ENCODE assay signal across 29 cellular contexts in the genomic region with DNA sequence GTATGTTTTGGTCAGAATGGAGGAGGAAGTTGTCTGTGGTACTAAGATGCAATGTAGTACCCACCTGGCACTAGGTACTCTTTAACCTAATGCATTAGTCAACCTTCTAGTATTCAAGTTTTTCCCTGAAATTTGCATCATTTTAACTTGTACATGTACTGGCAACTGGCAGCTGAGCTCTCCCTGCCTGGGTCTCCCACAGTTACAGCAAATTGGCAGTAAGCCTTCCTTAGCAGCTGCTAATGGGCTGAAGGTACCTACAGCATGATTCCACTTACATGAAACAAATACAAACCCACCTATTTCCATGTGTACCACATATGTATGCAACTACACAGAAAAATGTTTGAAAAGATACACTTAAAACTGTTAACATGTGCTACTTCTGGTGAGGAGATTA. TPM values are rescaled to one million over a fixed set of nuclear protein-coding genes. Genes with fewer than 3 reads are reported as not detected.
A peak's percentile ranks its signal among the peaks of the same experiment; 100 is the strongest.
DNase-seq lines count a peak whose midpoint lies in the region; ATAC-seq and TF ChIP-seq lines count a peak whose summit lies in the region.
"Had no signal": no experiment of that assay in that cellular context is flagged by ENCODE, and none has a peak within 500 bp of the region (broad histone marks: within the 10 kb centered on the region; RNA-seq: fewer than 3 reads in every experiment).

No MANE protein-coding gene starts in this region.

- CTCF ChIA-PET in HCT116 (lab: Charles Lee) (no interaction called here), WTC11 (lab: Charles Lee) (no interaction called here)

- no peak overlapping the region; the same call in 1 of the 2 replicates for H3K4me2 ChIP-seq in HCT116 (ENCODE audit: low read length)

- H3K79me2 ChIP-seq in HCT116 (ENCODE audit: insufficient read depth, low read length), result no peaks in the 10 kb centered on the region

- 0 out of 2 replicates have a peak, but pooled peaks cover 2% of the 10 kb centered on the region for H3K4me1 Mint-ChIP-seq in WTC11
- H3K4me1 Mint-ChIP-seq: endodermal cell, neural crest cell had no signal

- TF ChIP-seq CTCF in HCT116 (IDR thresholded peaks at IDR 0.05 in 2 of 3, conservative IDR thresholded peaks at IDR 0.05 in 1 of 3; ENCODE audit: borderline replicate concordance in 1 of 3, insufficient read depth in 1 of 3, low read depth in 2 of 3, low read length in 2 of 3) (no peak), astrocyte of the spinal cord (IDR thresholded peaks at IDR 0.05; ENCODE audit: low read depth, low read length) (no peak), colonic mucosa (IDR thresholded peaks at IDR 0.05) (no peak), WTC11 (IDR thresholded peaks at IDR 0.05) (no peak)

- in situ Hi-C loops in astrocyte of the spinal cord (cut with HindIII; ENCODE audit: low sequenced_read_pairs), result no loop called here

- no TSS peak for BruUV-seq in HCT116 (replicated peaks; lab: Mats Ljungman, UMichigan)

- H3K27me3 ChIP-seq in HCT116 (ENCODE audit: insufficient read depth, low read length), result no peaks in the 10 kb centered on the region
- no peaks in the 10 kb centered on the region for H3K27me3 ChIP-seq in colonic mucosa
- H3K27me3 ChIP-seq: cardiac muscle cell, esophagus squamous epithelium, sigmoid colon, vagina had no signal

- no peaks in the 10 kb centered on the region; the same call in 1 of the 2 replicates for H3K27me3 Mint-ChIP-seq in WTC11 (ENCODE audit: low read depth)
- H3K27me3 Mint-ChIP-seq: activated CD4-positive, alpha-beta T cell treated with anti-CD3 and anti-CD28 coated beads, Interleukin-2, amount 10 ng/mL, durations not matched to agents 24 days and 14 days; activated CD8-positive, alpha-beta memory T cell treated with anti-CD3 and anti-CD28 coated beads, Interleukin-2, amount 10 ng/mL, durations not matched to agents 7 days and 5 days had no signal

- H3K36me3 Mint-ChIP-seq in WTC11, result no peaks in the 10 kb centered on the region
- H3K36me3 Mint-ChIP-seq: activated CD8-positive, alpha-beta memory T cell treated with anti-CD3 and anti-CD28 coated beads, Interleukin-2, amount 10 ng/mL, durations not matched to agents 7 days and 5 days had no signal

- H3K27ac Mint-ChIP-seq in WTC11, result no peak overlapping the region
- H3K27ac Mint-ChIP-seq: activated CD4-positive, alpha-beta T cell treated with anti-CD3 and anti-CD28 coated beads, Interleukin-2, amount 10 ng/mL, durations not matched to agents 24 days and 14 days; activated CD8-positive, alpha-beta memory T cell treated with anti-CD3 and anti-CD28 coated beads, Interleukin-2, amount 10 ng/mL, durations not matched to agents 7 days and 5 days; endodermal cell; T-helper 17 cell had no signal

- no peak for TF ChIP-seq POLR2A in HCT116 (IDR thresholded peaks at IDR 0.05; ENCODE audit: borderline replicate concordance, extremely low read depth, insufficient read depth, insufficient read length)

- ATAC-seq in HCT116 (no peak), WTC11 (no peak), Right ventricle myocardium superior (ENCODE audit: poor library complexity) (no peak)
- ATAC-seq: activated CD8-positive, alpha-beta memory T cell treated with anti-CD3 and anti-CD28 coated beads, Interleukin-2, amount 10 ng/mL, durations not matched to agents 7 days and 5 days; K562; left colon; T-helper 17 cell had no signal

- RAD21 ChIA-PET in HCT116 (lab: Charles Lee; ENCODE audit: low non-redundant PET in 1 of 2, low total read pairs in 2 of 2, uncharacterized antibody in 2 of 2, unreplicated experiment in 2 of 2), result no interaction called here

- no peak for TF ChIP-seq RAD21 in HCT116 (IDR thresholded peaks at IDR 0.05; ENCODE audit: low read depth)

- no peak overlapping the region for H3K9ac ChIP-seq in HCT116 (ENCODE audit: low read length)
- H3K9ac ChIP-seq in colonic mucosa (ENCODE audit: low read depth in 2 of 2, low read length in 2 of 2), result no peak overlapping the region

- no peak overlapping the region for H3K4me3 Mint-ChIP-seq in WTC11
- H3K4me3 Mint-ChIP-seq: activated CD4-positive, alpha-beta T cell treated with anti-CD3 and anti-CD28 coated beads, Interleukin-2, amount 10 ng/mL, durations not matched to agents 24 days and 14 days; activated CD8-positive, alpha-beta memory T cell treated with anti-CD3 and anti-CD28 coated beads, Interleukin-2, amount 10 ng/mL, durations not matched to agents 7 days and 5 days; endodermal cell; neural crest cell; T-helper 17 cell had no signal

- H4K20me1 ChIP-seq in HCT116 (ENCODE audit: insufficient read depth), result no peaks in the 10 kb centered on the region

- no peaks in the 10 kb centered on the region for H3K9me3 Mint-ChIP-seq in WTC11
- H3K9me3 Mint-ChIP-seq: activated CD4-positive, alpha-beta T cell treated with anti-CD3 and anti-CD28 coated beads, Interleukin-2, amount 10 ng/mL, durations not matched to agents 24 days and 14 days; endodermal cell; neural crest cell had no signal

- H3K36me3 ChIP-seq in HCT116 (ENCODE audit: control insufficient read depth in 1 of 2, insufficient read depth in 2 of 2, low read length in 2 of 2) (no peaks in the 10 kb centered on the region), colonic mucosa (no peaks in the 10 kb centered on the region)
- H3K36me3 ChIP-seq: cardiac muscle cell, esophagus squamous epithelium, sigmoid colon, vagina had no signal

- H2AFZ ChIP-seq in HCT116 (ENCODE audit: low read depth, low read length, poor library complexity, severe bottlenecking), result peak overlapping the region; percentile 23

- no peak for DNase-seq in HCT116 (ENCODE audit: low read depth, low spot score)
- peak; percentile 18 to 66 for DNase-seq in NCI-H526 (lab: John Stamatoyannopoulos, UW)
- DNase-seq in astrocyte of the spinal cord (ENCODE audit: low read depth, low spot score), result peak; percentile 53
- peak; percentile 62 for DNase-seq in myocyte (ENCODE audit: low read depth)
- no peak for DNase-seq in NCI-H2227 treated with DMSO at 0.1 percent for 48 hours (lab: John Stamatoyannopoulos, UW)
- DNase-seq in colonic mucosa, result no peak
- DNase-seq in WTC11 (ENCODE audit: low spot score), result no peak
- DNase-seq in Right ventricle myocardium superior, result no peak
- DNase-seq: activated CD4-positive, alpha-beta T cell treated with anti-CD3 and anti-CD28 coated beads, Interleukin-2, amount 10 ng/mL, durations not matched to agents 24 days and 14 days; activated CD8-positive, alpha-beta memory T cell treated with anti-CD3 and anti-CD28 coated beads, Interleukin-2, amount 10 ng/mL, durations not matched to agents 7 days and 5 days; activated naive CD4-positive, alpha-beta T cell; activated T-cell treated with anti-CD3 and anti-CD28 coated beads, Interleukin-2, amount 50 U/mL, for 48 hours; Caco-2; cortex of kidney; endodermal cell; esophagus squamous epithelium; left colon; MM.1S; NCI-H1417 treated with DMSO at 0.1 percent for 48 hours; sigmoid colon; stimulated activated CD4-positive, alpha-beta T cell treated with anti-CD3 and anti-CD28 coated beads, Interleukin-15, amount 100 ng/mL, for 24 hours; stimulated activated naive CD4-positive, alpha-beta T cell treated with Interleukin-2 at 50 U/mL for 16 hours; T-helper 17 cell had no signal

- H3K9me3 ChIP-seq in HCT116 (ENCODE audit: control insufficient read depth in 1 of 2, insufficient read depth in 1 of 2, low read depth in 1 of 2, low read length in 2 of 2) (no peaks in the 10 kb centered on the region), colonic mucosa (no peaks in the 10 kb centered on the region)
- H3K9me3 ChIP-seq: Caco-2, esophagus squamous epithelium, sigmoid colon, vagina had no signal

- no peaks in the 10 kb centered on the region for H3K9me2 ChIP-seq in HCT116 (ENCODE audit: insufficient read depth)

- POLR2A ChIA-PET in HCT116 (lab: Charles Lee), result no interaction called here
- POLR2A ChIA-PET in WTC11 (lab: Charles Lee), result no interaction called here

- H3K4me1 ChIP-seq in HCT116 (ENCODE audit: control insufficient read depth in 1 of 2, insufficient read depth in 2 of 2, low read length in 2 of 2) (peaks cover 3 to 14% of the 10 kb centered on the region in 2 experiments; a peak in 2 of 4 replicates), colonic mucosa (no peaks in the 10 kb centered on the region)
- H3K4me1 ChIP-seq: Caco-2, sigmoid colon, vagina had no signal

- H3K27ac ChIP-seq in HCT116 (ENCODE audit: low read depth, low read length), result no peak overlapping the region
- no peak overlapping the region for H3K27ac ChIP-seq in colonic mucosa
- H3K27ac ChIP-seq: cardiac muscle cell, esophagus squamous epithelium, RWPE1, sigmoid colon, SK-N-MC, vagina had no signal

- H3K4me3 ChIP-seq in HCT116 (replicated peaks in 1 of 2; ENCODE audit: low read depth in 1 of 2, low read length in 2 of 2) (no peak overlapping the region), astrocyte of the spinal cord (ENCODE audit: low read depth, low read length) (no peak overlapping the region), colonic mucosa (no peak overlapping the region)
- H3K4me3 ChIP-seq: cardiac muscle cell, esophagus squamous epithelium, K562, sigmoid colon, SK-N-MC, vagina had no signal

- intact Hi-C loops in HCT116 (cut with micrococcal nuclease), result no loop called here
- intact Hi-C loops in colonic mucosa (cut with DNase I), result no loop called here
- intact Hi-C loops in Right ventricle myocardium superior (cut with DNase I), result no loop called here

TF ChIP-seq in HCT116, 20 proteins besides CTCF, POLR2A, EP300 and RAD21:
- TF ChIP-seq ELF1 (IDR thresholded peaks at IDR 0.05; ENCODE audit: borderline replicate concordance, low read depth) (no peak), TCF7L2 (IDR thresholded peaks at IDR 0.05; ENCODE audit: borderline replicate concordance, extremely low read depth, insufficient read depth, insufficient read length) (no peak), SIN3A (IDR thresholded peaks at IDR 0.05; ENCODE audit: low read depth) (no peak), MAX (IDR thresholded peaks at IDR 0.05) (no peak)
TF ChIP-seq in HCT116: peak in this region for 0.

TF ChIP-seq in WTC11, 78 proteins besides CTCF, POLR2A, EP300 and RAD21 (continues in another document):
- TF ChIP-seq ZSCAN18 (CRISPR knock-in tag; IDR thresholded peaks at IDR 0.05), result no peak
- no peak for TF ChIP-seq ZNF232 (CRISPR knock-in tag; IDR thresholded peaks at IDR 0.05)

RNA-seq across cellular contexts. Expression of gene KLHL2, which starts 8.1 kb away (rescaled TPM):
- 24.6 TPM for total RNA-seq in HCT116 (2021; ENCODE audit: unreplicated experiment)
- polyA plus RNA-seq in HCT116 (2012), result 21.4 and 27.8 TPM in 2 replicates
- total RNA-seq in myocyte, result 31.4 and 33.2 TPM in 2 replicates
- polyA plus RNA-seq in myocyte (2012), result 17.2 TPM
- total RNA-seq in colonic mucosa, result 10 to 100 TPM in 1 of 2 donors, 1 to 10 TPM in 1; 8.6 to 11.1 TPM
- 9.8 to 12.4 TPM (median 10.8 TPM) in 3 replicates for total RNA-seq in WTC11 (2021)
- 7.3 TPM for total RNA-seq in Right ventricle myocardium superior

Comparison
In these comparisons a context has a peak if more than half of its experiments do, and no peak if none do; other contexts are left out.
1. DNase-seq: peak in NCI-H526 (2 of 2), astrocyte of the spinal cord (single experiment) and myocyte (single experiment); none in HCT116 (single experiment), NCI-H2227 treated with DMSO at 0.1 percent for 48 hours (single experiment), colonic mucosa (single experiment), WTC11 (single experiment) and Right ventricle myocardium superior (single experiment).